24 cellular contexts compared by ENCODE assay signal in genomic region chr15:26716069-26716468, GRCh38. TPM values are rescaled to one million over a fixed set of nuclear protein-coding genes. Genes with fewer than 3 reads are reported as not detected.
DNase-seq lines count a peak whose midpoint lies in the region; ATAC-seq, FAIRE-seq and TF ChIP-seq lines count a peak whose summit lies in the region.
"Had no signal": no experiment of that assay in that cellular context is flagged by ENCODE, and none has a peak within 500 bp of the region (broad histone marks: within the 10 kb centered on the region; RNA-seq: fewer than 3 reads in every experiment).

No MANE protein-coding gene starts in this region.

- 78% methylated on average over 3 of the region's 3 CpGs; no CpG with 5 or more reads in 1 of the 2 experiments for WGBS in H1 (ENCODE audit: extremely low coverage in 1 of 2, insufficient coverage in 1 of 2, insufficient read length in 1 of 2, insufficient replicate concordance in 2 of 2, low coverage in 1 of 2, low lambda C conversion rate in 2 of 2, missing lambda C conversion rate in 1 of 2), 2 experiments
- WGBS in mesendoderm (ENCODE audit: extremely low coverage, insufficient coverage, low lambda C conversion rate) = no CpG with 5 or more reads among the region's 3 CpGs

- H2AFZ ChIP-seq in Karpas-422 (ENCODE audit: low read length) (no peak overlapping the region), H1 (ENCODE audit: low read length) (no peak overlapping the region)
- H2AFZ ChIP-seq: GM23248 had no signal

- H3K36me3 Mint-ChIP-seq in activated T-helper 1 cell treated with anti-CD3 and anti-CD28 coated beads, Interleukin-12 subunit alpha, Interleukin-12 subunit beta, Interleukin-2, Interleukin-4 antibody, amounts not matched to agents 30 ng/mL and 10 ng/mL and 1 ng/mL, durations not matched to agents 14 hours and 24 hours and 36 hours (ENCODE audit: low read depth) = no peaks in the 10 kb centered on the region
- H3K36me3 Mint-ChIP-seq: CD14-positive monocyte had no signal

- H3K4me1 Mint-ChIP-seq in activated T-helper 1 cell treated with anti-CD3 and anti-CD28 coated beads, Interleukin-12 subunit alpha, Interleukin-12 subunit beta, Interleukin-2, Interleukin-4 antibody, amounts not matched to agents 30 ng/mL and 10 ng/mL and 1 ng/mL, durations not matched to agents 14 hours and 24 hours and 36 hours (ENCODE audit: low read depth) = no peaks in the 10 kb centered on the region
- H3K4me1 Mint-ChIP-seq: CD14-positive monocyte had no signal

- no peak overlapping the region for H3K27ac Mint-ChIP-seq in activated T-helper 1 cell treated with anti-CD3 and anti-CD28 coated beads, Interleukin-12 subunit alpha, Interleukin-12 subunit beta, Interleukin-2, Interleukin-4 antibody, amounts not matched to agents 30 ng/mL and 10 ng/mL and 1 ng/mL, durations not matched to agents 14 hours and 24 hours and 36 hours
- H3K27ac Mint-ChIP-seq: CD14-positive monocyte; CD4-positive, alpha-beta T cell had no signal

- H3K9me3 Mint-ChIP-seq in activated T-helper 1 cell treated with anti-CD3 and anti-CD28 coated beads, Interleukin-12 subunit alpha, Interleukin-12 subunit beta, Interleukin-2, Interleukin-4 antibody, amounts not matched to agents 30 ng/mL and 10 ng/mL and 1 ng/mL, durations not matched to agents 14 hours and 24 hours and 36 hours = peaks cover 58% of the 10 kb centered on the region

- H3K4me3 ChIP-seq in Karpas-422 (ENCODE audit: low read length) (no peak overlapping the region), H1 (ENCODE audit: extremely low read depth in 1 of 4, insufficient read depth in 2 of 4, low read depth in 3 of 4, low read length in 4 of 4) (no peak overlapping the region), mesendoderm (ENCODE audit: low read length) (no peak overlapping the region)
- H3K4me3 ChIP-seq: A549; BLaER1 treated with 17β-estradiol and CSF1 and Interleukin-3, amounts not matched to agents 10 nM and 100 nM; GM23248 had no signal

- TF ChIP-seq RAD21 in H1 (IDR thresholded peaks at IDR 0.05 in 1 of 2, conservative IDR thresholded peaks at IDR 0.05 in 1 of 2; ENCODE audit: low read depth in 2 of 2, low read length in 2 of 2) = no peak

- no peaks in the 10 kb centered on the region for H3K4me1 ChIP-seq in Karpas-422 (ENCODE audit: low read length)
- peaks cover 14 to 32% (median 27%) of the 10 kb centered on the region in 4 experiments for H3K4me1 ChIP-seq in H1 (replicated peaks in 1 of 4; ENCODE audit: control insufficient read depth in 3 of 4, insufficient read depth in 4 of 4, low read length in 3 of 4)
- H3K4me1 ChIP-seq in mesendoderm (ENCODE audit: control insufficient read depth, low read depth, low read length) = peaks cover 49% of the 10 kb centered on the region
- H3K4me1 ChIP-seq: A549; BE2C; BLaER1 treated with 17β-estradiol and CSF1 and Interleukin-3, amounts not matched to agents 10 nM and 100 nM had no signal

- H3K23me2 ChIP-seq in H1 (ENCODE audit: low read depth, low read length) = no peaks in the 10 kb centered on the region; the same call in 1 of the 2 replicates

- H3K79me2 ChIP-seq in Karpas-422 (ENCODE audit: low read length) (no peaks in the 10 kb centered on the region), H1 (ENCODE audit: control insufficient read depth in 1 of 2, insufficient read depth in 2 of 2, low read length in 2 of 2) (peaks cover 10 to 84% of the 10 kb centered on the region in 2 experiments; a peak in 3 of 4 replicates), mesendoderm (ENCODE audit: control insufficient read depth, insufficient read depth, low read length) (peaks cover 63% of the 10 kb centered on the region)

- CTCF ChIA-PET in H1 (lab: Charles Lee; ENCODE audit: partially characterized antibody) = interaction anchor here (0.8 to 3.3 kb wide), 4 partner anchors 13 to 50 kb away, joined by 3 to 7 read pairs (median 4); no protein-coding TSS in a partner anchor

- H3K9me3 ChIP-seq in Karpas-422 (ENCODE audit: low read length) = peaks cover 26% of the 10 kb centered on the region
- H3K9me3 ChIP-seq in H1 (ENCODE audit: insufficient read depth in 2 of 2, low read depth in 1 of 2, low read length in 1 of 2) = no peaks in the 10 kb centered on the region
- H3K9me3 ChIP-seq: A549, BE2C had no signal

- no peak overlapping the region for H3K23ac ChIP-seq in H1 (ENCODE audit: insufficient read length)
- H3K23ac ChIP-seq in mesendoderm (ENCODE audit: low read length) = no peak overlapping the region

- H2BK120ac ChIP-seq in H1 (replicated peaks; ENCODE audit: low read depth, low read length) (no peak overlapping the region), mesendoderm (ENCODE audit: low read depth, low read length) (no peak overlapping the region)

- TF ChIP-seq EP300 in H1 (IDR thresholded peaks at IDR 0.05; ENCODE audit: borderline replicate concordance in 1 of 2, low read depth in 2 of 2, low read length in 2 of 2) = no peak

- peak overlapping the region; percentile 66; the same call in 1 of the 2 replicates for H2BK15ac ChIP-seq in H1 (ENCODE audit: low read length)
- H2BK15ac ChIP-seq in mesendoderm (replicated peaks; ENCODE audit: low read depth) = no peak overlapping the region

- DNase-seq in Karpas-422 = peak; percentile 9
- no peak for DNase-seq in H1 (ENCODE audit: low read depth in 1 of 2, low spot score in 2 of 2)
- DNase-seq in mesendoderm = no peak
- DNase-seq in activated T-helper 1 cell treated with anti-CD3 and anti-CD28 coated beads, Interleukin-12 subunit alpha, Interleukin-12 subunit beta, Interleukin-2, Interleukin-4 antibody, amounts not matched to agents 30 ng/mL and 10 ng/mL and 1 ng/mL, durations not matched to agents 14 hours and 24 hours and 36 hours (ENCODE audit: low spot score) = no peak
- no peak for DNase-seq in NCI-H1417 (lab: John Stamatoyannopoulos, UW)
- DNase-seq in pons (ENCODE audit: low spot score) = no peak
- DNase-seq: 8988T; ACHN; AML-193; BE2C; Calu3; CD4-positive, alpha-beta T cell; COR-L47; DMS53; DMS79 treated with DMSO at 0.1 percent for 48 hours; GF-D8; GM23248; H9 had no signal

- H3K4me2 ChIP-seq in Karpas-422 (ENCODE audit: low read depth, low read length, poor library complexity, severe bottlenecking) (no peak overlapping the region), H1 (ENCODE audit: insufficient read depth in 1 of 2, low read depth in 2 of 2, low read length in 2 of 2) (no peak overlapping the region), mesendoderm (ENCODE audit: low read length) (no peak overlapping the region)
- H3K4me2 ChIP-seq: A549; BLaER1 treated with 17β-estradiol and CSF1 and Interleukin-3, amounts not matched to agents 10 nM and 100 nM had no signal

- H3K79me1 ChIP-seq in H1 (ENCODE audit: low read depth, low read length) = peaks cover 23% of the 10 kb centered on the region
- H3K79me1 ChIP-seq in mesendoderm (ENCODE audit: low read length) = peaks cover 37% of the 10 kb centered on the region

- H3K14ac ChIP-seq in H1 (ENCODE audit: insufficient read length) = no peak overlapping the region

- H3K36me3 ChIP-seq in Karpas-422 (ENCODE audit: insufficient read depth, low read length) (no peaks in the 10 kb centered on the region; the same call in 1 of the 2 replicates), H1 (ENCODE audit: control insufficient read depth in 2 of 4, insufficient read depth in 4 of 4, low read length in 3 of 4) (no peaks in the 10 kb centered on the region), mesendoderm (ENCODE audit: control insufficient read depth, insufficient read depth, low read length) (no peaks in the 10 kb centered on the region)
- H3K36me3 ChIP-seq: BE2C; BLaER1 treated with 17β-estradiol and CSF1 and Interleukin-3, amounts not matched to agents 10 nM and 100 nM had no signal

- H2BK20ac ChIP-seq in H1 (ENCODE audit: low read length) = no peak overlapping the region

- no peak for TF ChIP-seq POLR2A in H1 (IDR thresholded peaks at IDR 0.05; ENCODE audit: control extremely low read depth in 1 of 2, low read depth in 2 of 2, low read length in 2 of 2)

- H3K4me3 Mint-ChIP-seq in activated T-helper 1 cell treated with anti-CD3 and anti-CD28 coated beads, Interleukin-12 subunit alpha, Interleukin-12 subunit beta, Interleukin-2, Interleukin-4 antibody, amounts not matched to agents 30 ng/mL and 10 ng/mL and 1 ng/mL, durations not matched to agents 14 hours and 24 hours and 36 hours = no peak overlapping the region
- H3K4me3 Mint-ChIP-seq: CD14-positive monocyte; CD4-positive, alpha-beta T cell; H9 had no signal

- H2BK12ac ChIP-seq in H1 (ENCODE audit: low read depth, low read length) = no peak overlapping the region

- no peak for ATAC-seq in GM19324 (IDR thresholded peaks at IDR 0.05; ENCODE audit: low FRiP score, unreplicated experiment)
- ATAC-seq: A549, HCT116 had no signal

- H3K4ac ChIP-seq in H1 (replicated peaks; ENCODE audit: insufficient read length, low read depth, low read length) (peak overlapping the region; percentile 12), mesendoderm (ENCODE audit: low read depth, low read length) (no peak overlapping the region)

- no peak for FAIRE-seq in H1 (lab: Jason Lieb, UNC)
- FAIRE-seq: A549, GM12891 had no signal

- H3K27ac ChIP-seq in Karpas-422 (ENCODE audit: low read length) (no peak overlapping the region), H1 (ENCODE audit: low read depth, low read length) (no peak overlapping the region), mesendoderm (ENCODE audit: low read depth, low read length) (no peak overlapping the region)
- H3K27ac ChIP-seq: A549; BLaER1 treated with 17β-estradiol and CSF1 and Interleukin-3, amounts not matched to agents 10 nM and 100 nM; GM23248 had no signal

- POLR2A ChIA-PET in H1 (lab: Charles Lee; ENCODE audit: partially characterized antibody) = interaction anchor here (0.6 kb wide), 1 partner anchor 95 kb away, joined by 3 read pairs; no protein-coding TSS in a partner anchor

- intact Hi-C loops in activated T-helper 1 cell treated with anti-CD3 and anti-CD28 coated beads, Interleukin-12 subunit alpha, Interleukin-12 subunit beta, Interleukin-2, Interleukin-4 antibody, amounts not matched to agents 30 ng/mL and 10 ng/mL and 1 ng/mL, durations not matched to agents 14 hours and 24 hours and 36 hours (cut with micrococcal nuclease) = no loop called here

- H2AK5ac ChIP-seq in H1 (ENCODE audit: low read depth, low read length) = peak overlapping the region; percentile 43; the same call in 1 of the 2 replicates
- peak overlapping the region; percentile 65 for H2AK5ac ChIP-seq in mesendoderm (ENCODE audit: low read length)

- no peak overlapping the region for H3K9ac ChIP-seq in Karpas-422 (ENCODE audit: low read length)
- no peak overlapping the region for H3K9ac ChIP-seq in H1 (replicated peaks in 1 of 4; ENCODE audit: extremely low read depth in 1 of 4, low read depth in 3 of 4, low read length in 3 of 4)
- no peak overlapping the region for H3K9ac ChIP-seq in mesendoderm (ENCODE audit: low read length)
- H3K9ac ChIP-seq: BLaER1 treated with 17β-estradiol and CSF1 and Interleukin-3, amounts not matched to agents 10 nM and 100 nM; GM23248 had no signal

- H3K27me3 Mint-ChIP-seq in activated T-helper 1 cell treated with anti-CD3 and anti-CD28 coated beads, Interleukin-12 subunit alpha, Interleukin-12 subunit beta, Interleukin-2, Interleukin-4 antibody, amounts not matched to agents 30 ng/mL and 10 ng/mL and 1 ng/mL, durations not matched to agents 14 hours and 24 hours and 36 hours (ENCODE audit: insufficient read depth) = no peaks in the 10 kb centered on the region
- H3K27me3 Mint-ChIP-seq: CD4-positive, alpha-beta T cell had no signal

- H4K20me1 ChIP-seq in Karpas-422 (ENCODE audit: insufficient read depth, low read depth, low read length) (no peaks in the 10 kb centered on the region), H1 (replicated peaks in 1 of 2; ENCODE audit: control insufficient read depth in 1 of 2, insufficient read depth in 2 of 2, low read length in 2 of 2) (peaks cover 2 to 3% of the 10 kb centered on the region in 2 experiments)
- H4K20me1 ChIP-seq: BLaER1 treated with 17β-estradiol and CSF1 and Interleukin-3, amounts not matched to agents 10 nM and 100 nM had no signal

- no peaks in the 10 kb centered on the region for H3K27me3 ChIP-seq in Karpas-422 (ENCODE audit: low read length)
- H3K27me3 ChIP-seq in H1 (replicated peaks in 1 of 4; ENCODE audit: control insufficient read depth in 3 of 4, extremely low read depth in 1 of 4, insufficient read depth in 3 of 4, low read length in 3 of 4) = no peaks in the 10 kb centered on the region
- H3K27me3 ChIP-seq in mesendoderm (ENCODE audit: insufficient read depth, low read length, poor library complexity) = no peaks in the 10 kb centered on the region
- H3K27me3 ChIP-seq: BE2C; BLaER1 treated with 17β-estradiol and CSF1 and Interleukin-3, amounts not matched to agents 10 nM and 100 nM had no signal

- H3K9me2 ChIP-seq in Karpas-422 (replicated peaks; ENCODE audit: insufficient read depth, low read length) = no peaks in the 10 kb centered on the region

- H2BK5ac ChIP-seq in H1 (ENCODE audit: low read depth, low read length) (no peak overlapping the region; the same call in 1 of the 2 replicates), mesendoderm (ENCODE audit: low read length) (no peak overlapping the region)

- TF ChIP-seq CTCF in H1 (IDR thresholded peaks at IDR 0.05; ENCODE audit: control extremely low read depth in 1 of 3, insufficient read depth in 1 of 3, low read depth in 1 of 3, low read length in 3 of 3) = no peak

- no peak overlapping the region for H4K8ac ChIP-seq in H1 (ENCODE audit: extremely low read depth, insufficient read depth, low read length)
- no peak overlapping the region for H4K8ac ChIP-seq in mesendoderm (ENCODE audit: low read depth, low read length)

- H3K56ac ChIP-seq in H1 (replicated peaks; ENCODE audit: insufficient read length, low read depth, low read length) (no peak overlapping the region), mesendoderm (ENCODE audit: low read length) (no peak overlapping the region)

- H4K91ac ChIP-seq in H1 (replicated peaks; ENCODE audit: insufficient read length, low read length) = no peak overlapping the region

- H4K5ac ChIP-seq in H1 (ENCODE audit: insufficient read length, low read depth, low read length) = no peak overlapping the region
- no peak overlapping the region for H4K5ac ChIP-seq in mesendoderm (ENCODE audit: low read length)

- H3K18ac ChIP-seq in H1 (ENCODE audit: extremely low read depth, low read length) = 0 out of 2 replicates have a peak overlapping the region, but pooled peaks have one; percentile 0
- H3K18ac ChIP-seq in mesendoderm (ENCODE audit: low read length) = no peak overlapping the region

RNA-seq across cellular contexts. Expression of gene GABRB3, which starts 56.8 kb away (rescaled TPM):
- total RNA-seq in Karpas-422 (2014; rRNA removed; shearing (Covaris generic); ENCODE audit: low replicate concordance) = not detected in 2 replicates
- total RNA-seq in H1 (2021; fragmentation: NEBNext Ultra II Directional; extraction: Animal tissue kit (Norgen Biotek cat#: 25700)) = 163 TPM in 2 replicates
- polyA plus RNA-seq in H1 (2011; rRNA removed) = 88.5 and 98.8 TPM in 2 replicates
- 80.6 TPM for polyA plus RNA-seq in H1 (2011; cell fraction: cytosol; rRNA removed)
- polyA plus RNA-seq in H1 (2011; cell fraction: nucleus; rRNA removed) = 117 TPM
- polyA plus RNA-seq in H1 (2012, experiment 1 of 2) = 94.3 to 128 TPM (median 127 TPM) in 4 replicates
- 8.9 TPM for polyA plus RNA-seq in H1 (2012, experiment 2 of 2)
- polyA plus RNA-seq in H1 (2013, experiment 1 of 2) = 128 TPM
- polyA plus RNA-seq in H1 (2013, experiment 2 of 2) = 141 TPM
- polyA minus RNA-seq in H1 (2011; rRNA and poly(A)+ RNA removed) = 286 and 396 TPM in 2 replicates
- polyA minus RNA-seq in H1 (2011; cell fraction: cytosol; rRNA and poly(A)+ RNA removed) = 84.6 TPM
- polyA minus RNA-seq in H1 (2011; cell fraction: nucleus; rRNA and poly(A)+ RNA removed) = 179 TPM
- 125 TPM for polyA plus RNA-seq in mesendoderm (2013, experiment 1 of 2)
- 127 TPM for polyA plus RNA-seq in mesendoderm (2013, experiment 2 of 2)
- total RNA-seq in activated T-helper 1 cell treated with anti-CD3 and anti-CD28 coated beads, Interleukin-12 subunit alpha, Interleukin-12 subunit beta, Interleukin-2, Interleukin-4 antibody, amounts not matched to agents 30 ng/mL and 10 ng/mL and 1 ng/mL, durations not matched to agents 14 hours and 24 hours and 36 hours = not detected in 2 replicates
- total RNA-seq: Calu3; CD4-positive, alpha-beta T cell; GM23248 had no signal
- polyA plus RNA-seq: CD14-positive monocyte had no signal

Comparison
In these comparisons a context has a peak if more than half of its experiments do, and no peak if none do; other contexts are left out.
1. RNA of gene GABRB3, which starts 56.8 kb away (total RNA-seq): 163 TPM in H1; not detected in Karpas-422 and not detected in activated T-helper 1 cell treated with anti-CD3 and anti-CD28 coated beads, Interleukin-12 subunit alpha, Interleukin-12 subunit beta, Interleukin-2, Interleukin-4 antibody, amounts not matched to agents 30 ng/mL and 10 ng/mL and 1 ng/mL, durations not matched to agents 14 hours and 24 hours and 36 hours; every median in the first group is over 100 times any median in the second.